9 cellular contexts compared by ENCODE assay signal in genomic region chr3:54120657-54121403, GRCh38. TPM values are rescaled to one million over a fixed set of nuclear protein-coding genes. Genes with fewer than 3 reads are reported as not detected.
DNase-seq lines count a peak whose midpoint lies in the region; ATAC-seq, FAIRE-seq and TF ChIP-seq lines count a peak whose summit lies in the region.
"Had no signal": no experiment of that assay in that cellular context is flagged by ENCODE, and none has a peak within 500 bp of the region (broad histone marks: within the 10 kb centered on the region; RNA-seq: fewer than 3 reads in every experiment).

No MANE protein-coding gene starts in this region.

- H3K9me3 ChIP-seq in OCI-LY7 (ENCODE audit: low read length) (no peaks in the 10 kb centered on the region), kidney (ENCODE audit: control insufficient read depth in 1 of 2, low read length in 2 of 2) (no peaks in the 10 kb centered on the region)

- H3K27ac Mint-ChIP-seq in GM23338, result no peak overlapping the region
- H3K27ac Mint-ChIP-seq in activated CD4-positive, alpha-beta memory T cell treated with anti-CD3 and anti-CD28 coated beads, Interleukin-2, amount 10 ng/mL, durations not matched to agents 7 days and 5 days, result no peak overlapping the region
- H3K27ac Mint-ChIP-seq: activated naive CD8-positive, alpha-beta T cell treated with anti-CD3 and anti-CD28 coated beads, Interleukin-2, amount 10 ng/mL, durations not matched to agents 7 days and 5 days had no signal

- CTCF ChIA-PET in OCI-LY7 (lab: Charles Lee; ENCODE audit: unreplicated experiment), result no interaction called here
- CTCF ChIA-PET in activated CD4-positive, alpha-beta memory T cell treated with anti-CD3 and anti-CD28 coated beads, Interleukin-2, amount 10 ng/mL, durations not matched to agents 7 days and 5 days (lab: Charles Lee), result no interaction called here

- peak overlapping the region; percentile 77 for H3K4me3 Mint-ChIP-seq in GM23338
- no peak overlapping the region for H3K4me3 Mint-ChIP-seq in activated CD4-positive, alpha-beta memory T cell treated with anti-CD3 and anti-CD28 coated beads, Interleukin-2, amount 10 ng/mL, durations not matched to agents 7 days and 5 days
- H3K4me3 Mint-ChIP-seq: activated naive CD8-positive, alpha-beta T cell treated with anti-CD3 and anti-CD28 coated beads, Interleukin-2, amount 10 ng/mL, durations not matched to agents 7 days and 5 days had no signal

- H3K4me1 ChIP-seq in GM23338 (ENCODE audit: insufficient read depth) (peaks cover 36% of the 10 kb centered on the region), OCI-LY7 (ENCODE audit: insufficient read depth, low read length, poor library complexity, severe bottlenecking) (peaks cover 8% of the 10 kb centered on the region), kidney (ENCODE audit: control insufficient read depth in 1 of 2, insufficient read depth in 1 of 2, low read depth in 1 of 2, low read length in 2 of 2) (no peaks in the 10 kb centered on the region)

- DNase-seq in DMS53 treated with DMSO at 0.1 percent for 48 hours (lab: John Stamatoyannopoulos, UW; ENCODE audit: unreplicated experiment) (peak; percentile 24), GM23338 (ENCODE audit: low spot score) (peak; percentile 81), OCI-LY7 (ENCODE audit: low spot score) (peak; percentile 59), kidney (peak; percentile 89), KG1 (lab: John Stamatoyannopoulos, UW) (no peak), SHP77 treated with DMSO at 0.1 percent for 48 hours (lab: John Stamatoyannopoulos, UW) (no peak), NCI-H2227 (lab: John Stamatoyannopoulos, UW; ENCODE audit: unreplicated experiment) (no peak)
- no peak for DNase-seq in activated CD4-positive, alpha-beta memory T cell treated with anti-CD3 and anti-CD28 coated beads, Interleukin-2, amount 10 ng/mL, durations not matched to agents 7 days and 5 days
- DNase-seq: activated naive CD8-positive, alpha-beta T cell treated with anti-CD3 and anti-CD28 coated beads, Interleukin-2, amount 10 ng/mL, durations not matched to agents 7 days and 5 days had no signal

- no peak overlapping the region for H3K9ac ChIP-seq in kidney (ENCODE audit: low read length in 2 of 2)

- peaks cover 35% of the 10 kb centered on the region for H3K27me3 Mint-ChIP-seq in GM23338 (ENCODE audit: insufficient read depth, low read depth, poor library complexity)
- peaks cover 46% of the 10 kb centered on the region for H3K27me3 Mint-ChIP-seq in activated CD4-positive, alpha-beta memory T cell treated with anti-CD3 and anti-CD28 coated beads, Interleukin-2, amount 10 ng/mL, durations not matched to agents 7 days and 5 days

- H3F3A ChIP-seq in GM23338 (replicated peaks; ENCODE audit: low read depth), result 0 out of 2 replicates have a peak, but pooled peaks cover 8% of the 10 kb centered on the region

- H3K27ac ChIP-seq in GM23338 (ENCODE audit: low read depth) (no peak overlapping the region), OCI-LY7 (ENCODE audit: low read depth, low read length, poor library complexity, severe bottlenecking) (no peak overlapping the region), kidney (ENCODE audit: low read depth in 2 of 2, low read length in 2 of 2) (no peak overlapping the region)

- FAIRE-seq in kidney (lab: Jason Lieb, UNC), result no peak

- H3K36me3 ChIP-seq in GM23338 (ENCODE audit: insufficient read depth), result no peaks in the 10 kb centered on the region; the same call in 1 of the 2 replicates
- no peaks in the 10 kb centered on the region for H3K36me3 ChIP-seq in OCI-LY7 (ENCODE audit: insufficient read depth, low read length)
- no peaks in the 10 kb centered on the region for H3K36me3 ChIP-seq in kidney (ENCODE audit: control insufficient read depth in 1 of 2, insufficient read depth in 2 of 2, low read length in 2 of 2)

- H3K4me1 Mint-ChIP-seq in GM23338, result peaks cover 29% of the 10 kb centered on the region
- peaks cover 1% of the 10 kb centered on the region for H3K4me1 Mint-ChIP-seq in activated CD4-positive, alpha-beta memory T cell treated with anti-CD3 and anti-CD28 coated beads, Interleukin-2, amount 10 ng/mL, durations not matched to agents 7 days and 5 days

- peaks cover 13% of the 10 kb centered on the region for H3K9me3 Mint-ChIP-seq in GM23338
- H3K9me3 Mint-ChIP-seq in activated CD4-positive, alpha-beta memory T cell treated with anti-CD3 and anti-CD28 coated beads, Interleukin-2, amount 10 ng/mL, durations not matched to agents 7 days and 5 days, result no peaks in the 10 kb centered on the region

- peaks cover 7% of the 10 kb centered on the region; the same call in 2 of the 3 replicates for H3K36me3 Mint-ChIP-seq in GM23338 (ENCODE audit: low read depth)
- peaks cover 2% of the 10 kb centered on the region for H3K36me3 Mint-ChIP-seq in activated CD4-positive, alpha-beta memory T cell treated with anti-CD3 and anti-CD28 coated beads, Interleukin-2, amount 10 ng/mL, durations not matched to agents 7 days and 5 days (ENCODE audit: low read depth)
- H3K36me3 Mint-ChIP-seq: activated naive CD8-positive, alpha-beta T cell treated with anti-CD3 and anti-CD28 coated beads, Interleukin-2, amount 10 ng/mL, durations not matched to agents 7 days and 5 days had no signal

- intact Hi-C loops in OCI-LY7 (cut with micrococcal nuclease; ENCODE audit: unreplicated experiment) (no loop called here), kidney (cut with DNase I) (no loop called here)

- no peaks in the 10 kb centered on the region for H4K20me1 ChIP-seq in GM23338 (replicated peaks; ENCODE audit: insufficient read depth)
- no peaks in the 10 kb centered on the region for H4K20me1 ChIP-seq in OCI-LY7 (ENCODE audit: insufficient read depth, low read length)

- BruUV-seq in OCI-LY7 (replicated peaks; lab: Mats Ljungman, UMichigan), result no TSS peak

- peak; percentile 56 for ATAC-seq in GM23338

- H3K4me2 ChIP-seq in GM23338 (peak overlapping the region; percentile 96), OCI-LY7 (ENCODE audit: low read length) (peak overlapping the region; percentile 75)

- peak overlapping the region; percentile 78 for H3K4me3 ChIP-seq in GM23338
- H3K4me3 ChIP-seq in OCI-LY7 (ENCODE audit: low read depth, low read length, poor library complexity, severe bottlenecking), result peak overlapping the region; percentile 62
- H3K4me3 ChIP-seq in kidney (ENCODE audit: low read length in 2 of 2), result peak overlapping the region in 1 of 2 donors; percentile 48

- H3K27me3 ChIP-seq in GM23338 (ENCODE audit: insufficient read depth), result peaks cover 68% of the 10 kb centered on the region

- TF ChIP-seq CTCF in GM23338 (conservative IDR thresholded peaks at IDR 0.05; ENCODE audit: low read depth in 2 of 2) (0 out of 4 replicates have a peak, but pooled peaks of 1 of the 2 experiments have one; percentile 10), OCI-LY7 (conservative IDR thresholded peaks at IDR 0.05; ENCODE audit: low read length) (no peak), kidney (IDR thresholded peaks at IDR 0.05; ENCODE audit: borderline replicate concordance, extremely low read depth, insufficient read depth) (no peak)

- H3K9me2 ChIP-seq in GM23338 (ENCODE audit: insufficient read depth), result no peaks in the 10 kb centered on the region
- no peaks in the 10 kb centered on the region for H3K9me2 ChIP-seq in OCI-LY7 (ENCODE audit: insufficient read depth, low read length)

- H3K79me2 ChIP-seq in GM23338 (replicated peaks; ENCODE audit: insufficient read depth) (no peaks in the 10 kb centered on the region), OCI-LY7 (ENCODE audit: insufficient read depth, low read depth, low read length) (no peaks in the 10 kb centered on the region)

- H2AFZ ChIP-seq in GM23338 (peak overlapping the region; percentile 96), OCI-LY7 (ENCODE audit: low read length) (peak overlapping the region; percentile 36; the same call in 1 of the 2 replicates)

- POLR2A ChIA-PET in OCI-LY7 (lab: Charles Lee), result no interaction called here
- POLR2A ChIA-PET in activated CD4-positive, alpha-beta memory T cell treated with anti-CD3 and anti-CD28 coated beads, Interleukin-2, amount 10 ng/mL, durations not matched to agents 7 days and 5 days (lab: Charles Lee), result no interaction called here

TF ChIP-seq in GM23338, 12 proteins besides CTCF, POLR2A, EP300 and RAD21:
- TF ChIP-seq ZNF114 (CRISPR knock-in tag; IDR thresholded peaks at IDR 0.05) (no peak), POLR2AphosphoS5 (IDR thresholded peaks at IDR 0.05; ENCODE audit: low read depth) (no peak), NANOG (IDR thresholded peaks at IDR 0.05; ENCODE audit: borderline replicate concordance) (no peak), EZH2 (IDR thresholded peaks at IDR 0.05; ENCODE audit: low read depth, unreplicated experiment) (peak; percentile 29)

RNA-seq across cellular contexts. Expression of gene CACNA2D3, which starts 1.5 kb away (rescaled TPM):
- 2.3 and 3.7 TPM in 2 replicates for total RNA-seq in GM23338 (2014; rRNA removed; shearing (Covaris generic))
- polyA plus RNA-seq in GM23338 (2016; fragmentation: Nextera tagmentation; extraction: Ambion mirVana), result 2.1 and 2.2 TPM in 2 replicates
- total RNA-seq in OCI-LY7 (2014; rRNA removed; shearing (Covaris generic)), result not detected in 2 replicates
- 0.42 TPM in 1 of 2 replicates, not detected in the other for total RNA-seq in OCI-LY7 (2022)
- 11.2 TPM for total RNA-seq in kidney
- 5.7 TPM for polyA plus RNA-seq in kidney (ENCODE audit: insufficient read depth, low read depth, low replicate concordance)
- not detected for total RNA-seq in activated CD4-positive, alpha-beta memory T cell treated with anti-CD3 and anti-CD28 coated beads, Interleukin-2, amount 10 ng/mL, durations not matched to agents 7 days and 5 days
- total RNA-seq: activated naive CD8-positive, alpha-beta T cell treated with anti-CD3 and anti-CD28 coated beads, Interleukin-2, amount 10 ng/mL, durations not matched to agents 7 days and 5 days had no signal

Comparison
In these comparisons a context has a peak if more than half of its experiments do, and no peak if none do; other contexts are left out.
1. DNase-seq: peak in DMS53 treated with DMSO at 0.1 percent for 48 hours (single experiment), GM23338 (single experiment), OCI-LY7 (single experiment) and kidney (single experiment); none in activated CD4-positive, alpha-beta memory T cell treated with anti-CD3 and anti-CD28 coated beads, Interleukin-2, amount 10 ng/mL, durations not matched to agents 7 days and 5 days (single experiment), KG1 (single experiment), SHP77 treated with DMSO at 0.1 percent for 48 hours (single experiment) and NCI-H2227 (single experiment).